Comparison of ENCODE assay signal across 16 cellular contexts in genomic region chr12:13176257-13176656, GRCh38.
"Had no signal": no experiment of that assay in that cellular context is flagged by ENCODE, and none has a peak within 500 bp of the region (broad histone marks: within the 10 kb centered on the region; RNA-seq: fewer than 3 reads in every experiment).

No MANE protein-coding gene starts in this region.

- H3K36me3 Mint-ChIP-seq: activated naive CD8-positive, alpha-beta T cell treated with anti-CD3 and anti-CD28 coated beads for 36 hours had no signal

- H3K36me3 ChIP-seq: transverse colon had no signal

- H3K27ac Mint-ChIP-seq: activated naive CD8-positive, alpha-beta T cell treated with anti-CD3 and anti-CD28 coated beads for 36 hours; progenitor cell of endocrine pancreas had no signal

- H3K9me3 ChIP-seq: body of pancreas, transverse colon had no signal

- DNase-seq: activated CD4-positive, alpha-beta T cell treated with anti-CD3 and anti-CD28 coated beads, Interleukin-2, amount 50 U/mL, for 1 hour; activated CD4-positive, CD25-positive, alpha-beta regulatory T cell treated with anti-CD3 and anti-CD28 coated beads, Interleukin-2, amount 50 U/mL, for 72 hours; activated naive CD8-positive, alpha-beta T cell treated with anti-CD3 and anti-CD28 coated beads for 36 hours; activated T-cell treated with anti-CD3 and anti-CD28 coated beads for 4 hours; amniotic stem cell; body of pancreas; central memory CD4-positive, alpha-beta T cell; erythroblast; midbrain; stimulated activated CD4-positive, alpha-beta T cell treated with anti-CD3 and anti-CD28 coated beads, Interleukin-2, amount 100 ng/mL, for 24 hours; stimulated activated naive CD8-positive, alpha-beta T cell treated with anti-CD3 and anti-CD28 coated beads, Interleukin-15, Interleukin-2, amounts not matched to agents 100 U/mL and 50 U/mL, for 24 hours; T-helper 2 cell; transverse colon had no signal

- H3K9me3 Mint-ChIP-seq: activated naive CD8-positive, alpha-beta T cell treated with anti-CD3 and anti-CD28 coated beads for 36 hours had no signal

- H3K4me3 Mint-ChIP-seq: activated naive CD8-positive, alpha-beta T cell treated with anti-CD3 and anti-CD28 coated beads for 36 hours had no signal

- H3K27ac ChIP-seq: body of pancreas, transverse colon, VCaP had no signal

- H3K27me3 ChIP-seq: body of pancreas, transverse colon had no signal

- H3K4me3 ChIP-seq: body of pancreas, lung, transverse colon had no signal

- ATAC-seq: body of pancreas; stimulated activated naive CD8-positive, alpha-beta T cell treated with anti-CD3 and anti-CD28 coated beads, Interleukin-15, Interleukin-2, amounts not matched to agents 100 U/mL and 50 U/mL, for 24 hours had no signal
